8 cellular contexts compared by ENCODE assay signal in the genomic region with DNA sequence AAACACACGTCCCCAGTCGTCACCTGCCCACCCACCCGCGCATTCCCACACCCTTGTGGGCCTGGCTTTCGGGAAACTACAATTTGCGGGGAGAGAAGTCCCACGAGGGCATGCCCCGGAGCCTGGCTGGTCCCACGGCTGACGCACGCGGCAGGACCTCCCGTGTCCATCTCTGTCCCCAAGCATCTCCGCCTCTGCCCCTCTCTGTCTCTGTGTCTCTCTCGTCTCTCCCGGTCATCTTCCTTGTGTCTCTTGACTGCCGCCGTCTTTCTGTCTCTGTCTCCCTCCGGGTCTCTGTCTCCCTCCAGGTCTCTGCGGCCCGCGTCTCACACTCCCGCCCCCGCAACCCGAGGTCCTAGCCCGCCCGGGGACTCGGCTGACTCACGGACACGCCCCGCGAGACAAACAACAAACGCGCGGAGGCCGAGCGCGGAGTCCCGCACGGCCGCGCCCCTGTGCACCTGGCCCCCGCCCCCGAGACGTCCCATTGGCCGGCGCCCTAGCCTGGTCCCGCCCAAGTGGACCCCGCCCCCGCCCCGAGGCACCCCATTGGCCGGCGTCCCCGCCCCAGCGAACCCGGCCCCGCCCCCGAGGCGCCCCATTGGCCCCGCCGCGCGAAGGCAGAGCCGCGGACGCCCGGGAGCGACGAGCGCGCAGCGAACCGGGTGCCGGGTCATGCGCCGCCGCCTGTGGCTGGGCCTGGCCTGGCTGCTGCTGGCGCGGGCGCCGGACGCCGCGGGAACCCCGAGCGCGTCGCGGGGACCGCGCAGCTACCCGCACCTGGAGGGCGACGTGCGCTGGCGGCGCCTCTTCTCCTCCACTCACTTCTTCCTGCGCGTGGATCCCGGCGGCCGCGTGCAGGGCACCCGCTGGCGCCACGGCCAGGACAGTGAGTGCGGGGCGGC. TPM values are rescaled to one million over a fixed set of nuclear protein-coding genes. Genes with fewer than 3 reads are reported as not detected.
DNase-seq lines count a peak whose midpoint lies in the region; ATAC-seq, FAIRE-seq and TF ChIP-seq lines count a peak whose summit lies in the region.

TSS of gene FGF22 (plus strand) at position 629 of the 905 bp plus-strand sequence. CDS start at position 676, 47 bp downstream.

- CTCF ChIA-PET in Panc1 (lab: Charles Lee) = no interaction called here

- peak; percentile 38 for FAIRE-seq in HTR-8/SVneo (lab: Jason Lieb, UNC)

- intact Hi-C loops in Panc1 (cut with micrococcal nuclease; ENCODE audit: unreplicated experiment) = no loop called here

- H3K4me3 Mint-ChIP-seq in naive B cell = peak within 1 kb of the TSS; percentile 74 to 90 (median 86)

- no peak within 1 kb of the TSS for H3K27ac ChIP-seq in Panc1 (ENCODE audit: low read length)

- no peak for TF ChIP-seq CTCF in Panc1 (IDR thresholded peaks at IDR 0.05)

- H3K36me3 ChIP-seq in Panc1 (ENCODE audit: control insufficient read depth, insufficient read depth, low read length) = no peaks in the 10 kb centered on the region

- no TSS peak for BruUV-seq in Panc1 (replicated peaks; lab: Mats Ljungman, UMichigan)

- H3K4me1 Mint-ChIP-seq in naive B cell = peaks cover 10 to 12% (median 12%) of the 10 kb centered on the region in 3 donors

- ATAC-seq in Panc1 = peak; percentile 90
- ATAC-seq in naive B cell (ENCODE audit: low read depth in 2 of 2) = peak; percentile 89

- no peaks in the 10 kb centered on the region for H3K36me3 Mint-ChIP-seq in naive B cell

- peak within 1 kb of the TSS; percentile 52 to 61 for H3K4me3 ChIP-seq in Panc1 (ENCODE audit: low read depth in 2 of 2, low read length in 2 of 2)

- POLR2A ChIA-PET in Panc1 (lab: Charles Lee) = no interaction called here

- no peaks in the 10 kb centered on the region for H3K9me3 ChIP-seq in Panc1 (ENCODE audit: control insufficient read depth, insufficient read depth, low read depth, low read length)

- in situ Hi-C loops in Panc1 (cut with HindIII; ENCODE audit: low pct_unique_long_range_greater_than_20kb, low sequenced_read_pairs) = no loop called here

- no peaks in the 10 kb centered on the region for H3K9me3 Mint-ChIP-seq in naive B cell

- no peaks in the 10 kb centered on the region for H3K27me3 ChIP-seq in Panc1 (ENCODE audit: control insufficient read depth, insufficient read depth, low read length)

- DNase-seq in SIG-M5 treated with dmso at 0.1 percent for 504 hours (lab: John Stamatoyannopoulos, UW; ENCODE audit: unreplicated experiment) = peak; percentile 71
- no peak for DNase-seq in SIG-M5 (lab: John Stamatoyannopoulos, UW)
- DNase-seq in HTR-8/SVneo (ENCODE audit: insufficient read length, low spot score) = peak; percentile 91
- no peak for DNase-seq in Panc1 (ENCODE audit: low read depth, low spot score)
- peak; percentile 98 for DNase-seq in activated T-helper 1 cell treated with Interleukin-2 at 50 U/mL for 16 hours (ENCODE audit: low read depth)
- DNase-seq in fibroblast of gingiva (ENCODE audit: low read depth) = peak; percentile 79
- peak; percentile 81 for DNase-seq in naive B cell
- peak; percentile 93 to 94 for DNase-seq in stimulated activated CD8-positive, alpha-beta memory T cell treated with anti-CD3 and anti-CD28 coated beads, Interleukin-7, amount 100 ng/mL, for 1 hour (ENCODE audit: low read depth in 2 of 2)

- peak within 1 kb of the TSS in 4 of 6 donors; percentile 24 to 98 (median 80) for H3K27ac Mint-ChIP-seq in naive B cell

- H3K4me1 ChIP-seq in Panc1 (ENCODE audit: control insufficient read depth, insufficient read depth, low read length) = no peaks in the 10 kb centered on the region

- H3K27me3 Mint-ChIP-seq in naive B cell = no peaks in the 10 kb centered on the region

RNA-seq across cellular contexts. Expression of gene FGF22, which starts in this region (rescaled TPM):
- total RNA-seq in Panc1 (2021; ENCODE audit: unreplicated experiment) = 0.72 TPM
- polyA plus RNA-seq in Panc1 (2012; ENCODE audit: insufficient read length) = 0.48 TPM
- polyA plus RNA-seq in naive B cell (ENCODE audit: low read depth in 6 of 6) = not detected

Comparison
In these comparisons a context has a peak if more than half of its experiments do, and no peak if none do; other contexts are left out.
1. DNase-seq: peak in SIG-M5 treated with dmso at 0.1 percent for 504 hours (single experiment), HTR-8/SVneo (single experiment), activated T-helper 1 cell treated with Interleukin-2 at 50 U/mL for 16 hours (single experiment), fibroblast of gingiva (single experiment) and stimulated activated CD8-positive, alpha-beta memory T cell treated with anti-CD3 and anti-CD28 coated beads, Interleukin-7, amount 100 ng/mL, for 1 hour (2 of 2); none in SIG-M5 (single experiment) and Panc1 (single experiment).
2. Peak in ATAC-seq and H3K4me3 ChIP-seq in Panc1; RNA of the gene not detected or under 1 TPM.
3. Peak in DNase-seq and ATAC-seq in naive B cell; RNA of the gene not detected or under 1 TPM.